Comparison of ENCODE assay signal across 8 cellular contexts in genomic region chr6:110181131-110182027, GRCh38. TPM values are rescaled to one million over a fixed set of nuclear protein-coding genes. Genes with fewer than 3 reads are reported as not detected.
DNase-seq lines count a peak whose midpoint lies in the region; ATAC-seq and TF ChIP-seq lines count a peak whose summit lies in the region.

No MANE protein-coding gene starts in this region.

- no peak for TF ChIP-seq POLR2A in heart left ventricle (IDR thresholded peaks at IDR 0.05)
- no peak for TF ChIP-seq POLR2A in tibial nerve (IDR thresholded peaks at IDR 0.05)

- peak overlapping the region in 4 of 12 donors; percentile 78 to 92 (median 80) for H3K27ac ChIP-seq in heart left ventricle
- no peak overlapping the region for H3K27ac ChIP-seq in SJSA1
- peak overlapping the region in 1 of 4 donors; percentile 49 for H3K27ac ChIP-seq in tibial nerve

- no peak for TF ChIP-seq EP300 in tibial nerve (IDR thresholded peaks at IDR 0.05)

- DNase-seq in heart left ventricle (no peak), left ventricle myocardium superior (no peak), SJSA1 (ENCODE audit: low read depth in 1 of 2, low spot score in 2 of 2) (no peak), tibial nerve (ENCODE audit: low spot score in 2 of 2) (no peak), NCI-H1105 (lab: John Stamatoyannopoulos, UW) (no peak), NCI-H2196 treated with DMSO at 0.1 percent for 48 hours (lab: John Stamatoyannopoulos, UW; ENCODE audit: unreplicated experiment) (no peak), NCI-H748 (lab: John Stamatoyannopoulos, UW; ENCODE audit: unreplicated experiment) (no peak)

- TF ChIP-seq CTCF in heart left ventricle (IDR thresholded peaks at IDR 0.05) (no peak), tibial nerve (IDR thresholded peaks at IDR 0.05) (no peak)

- H3K36me3 ChIP-seq in heart left ventricle, result no peaks in the 10 kb centered on the region
- peaks cover 7% of the 10 kb centered on the region for H3K36me3 ChIP-seq in SJSA1
- no peaks in the 10 kb centered on the region for H3K36me3 ChIP-seq in tibial nerve

- no peaks in the 10 kb centered on the region for H3K9me3 ChIP-seq in heart left ventricle
- no peaks in the 10 kb centered on the region for H3K9me3 ChIP-seq in SJSA1 (replicated peaks)
- H3K9me3 ChIP-seq in iPS-18c (ENCODE audit: control insufficient read depth, insufficient read depth, low read length), result no peaks in the 10 kb centered on the region
- H3K9me3 ChIP-seq in tibial nerve, result no peaks in the 10 kb centered on the region

- 54 to 62% (median 58%) methylated on average over 6 of the region's 6 CpGs for WGBS in heart left ventricle, 4 donors
- 51 to 57% methylated on average over 6 of the region's 6 CpGs for WGBS in tibial nerve, 2 donors

- H3K4me1 ChIP-seq in heart left ventricle (peaks cover 5 to 57% (median 36%) of the 10 kb centered on the region in 12 donors), SJSA1 (replicated peaks) (peaks cover 9% of the 10 kb centered on the region), tibial nerve (peaks cover 0 to 57% (median 29%) of the 10 kb centered on the region in 4 donors)

- ATAC-seq in heart left ventricle (no peak), left ventricle myocardium superior (no peak)

- intact Hi-C loops in heart left ventricle (cut with DNase I), result loop anchor here in 3 of 10 donors (10.0 kb wide), 1 partner anchor 487 kb away; the partner anchor contains the start of genes AK9 (in 3 of the 3) and FIG4 (in 3 of the 3)
- intact Hi-C loops in left ventricle myocardium superior (cut with micrococcal nuclease), result loop anchor here (10.0 kb wide), 1 partner anchor 183 kb away; no protein-coding TSS in a partner anchor

- H3K4me3 ChIP-seq in heart left ventricle (peak overlapping the region; percentile 66 to 97 (median 82)), SJSA1 (peak overlapping the region; percentile 68), iPS-18c (ENCODE audit: insufficient read depth, low read depth, low read length) (peak overlapping the region; percentile 98), tibial nerve (peak overlapping the region; percentile 64 to 97 (median 90))

- no peaks in the 10 kb centered on the region for H3K27me3 ChIP-seq in heart left ventricle
- no peaks in the 10 kb centered on the region for H3K27me3 ChIP-seq in SJSA1 (replicated peaks)
- no peaks in the 10 kb centered on the region for H3K27me3 ChIP-seq in tibial nerve

RNA-seq across cellular contexts. Expression of gene CDC40, which starts 1.2 kb away (rescaled TPM):
- total RNA-seq in heart left ventricle (10 to 100 TPM in 8 of 9 donors, 1 to 10 TPM in 1; 9.8 to 23.5 (median 15.9) TPM), left ventricle myocardium superior (13.6 TPM), tibial nerve (10 to 100 TPM; 16.2 to 19.3 (median 16.5) TPM)
- 10 to 100 TPM in 1 of 2 donors, 1 to 10 TPM in 1; 5.8 to 10.5 TPM for polyA plus RNA-seq in heart left ventricle
- 32.5 and 36.2 TPM in 2 replicates for total RNA-seq in SJSA1 (2014; rRNA removed; shearing (Covaris generic))

RNA-seq across cellular contexts. Expression of gene WASF1, which starts 1.9 kb away (rescaled TPM):
- total RNA-seq in heart left ventricle, result 1 to 10 TPM in 5 of 9 donors, under 1 TPM in 4; 0.54 to 4.2 (median 1.3) TPM
- polyA plus RNA-seq in heart left ventricle, result 1 to 10 TPM in 1 of 2 donors, under 1 TPM in 1; 0.72 to 2.1 TPM
- 1.7 TPM for total RNA-seq in left ventricle myocardium superior
- 18.6 and 24.6 TPM in 2 replicates for total RNA-seq in SJSA1 (2014; rRNA removed; shearing (Covaris generic))
- 10 to 100 TPM in 1 of 4 donors, 1 to 10 TPM in 3; 8.0 to 11.7 (median 8.7) TPM for total RNA-seq in tibial nerve
